30 cellular contexts compared by ENCODE assay signal in genomic region chr1:87786218-87786617, GRCh38.
"Had no signal": no experiment of that assay in that cellular context is flagged by ENCODE, and none has a peak within 500 bp of the region (broad histone marks: within the 10 kb centered on the region; RNA-seq: fewer than 3 reads in every experiment).

No MANE protein-coding gene starts in this region.

- H3K4me1 Mint-ChIP-seq: immature natural killer cell; naive thymus-derived CD8-positive, alpha-beta T cell had no signal

- DNase-seq: hypothalamus; immature natural killer cell; kidney; left colon; left lung; lower lobe of right lung; mammary epithelial cell; mesenchymal stem cell; naive thymus-derived CD8-positive, alpha-beta T cell; occipital lobe; right cardiac atrium; sigmoid colon; small intestine; stimulated activated CD4-positive, alpha-beta T cell treated with anti-CD3 and anti-CD28 coated beads, Interleukin-1b, Interleukin-23, amount 100 ng/mL, for 48 hours; stimulated activated CD4-positive, alpha-beta T cell treated with anti-CD3 and anti-CD28 coated beads, Interleukin-2, amount 100 ng/mL, for 48 hours; stimulated activated CD4-positive, alpha-beta T cell treated with anti-CD3 and anti-CD28 coated beads, Interleukin-4, amount 100 ng/mL, for 4 hours; stimulated activated CD8-positive, alpha-beta memory T cell treated with anti-CD3 and anti-CD28 coated beads, Interleukin-4, amount 100 ng/mL, for 48 hours; stimulated activated naive CD4-positive, alpha-beta T cell treated with Interleukin-2 at 50 U/mL for 16 hours; stomach; thyroid gland; transverse colon; upper lobe of left lung had no signal

- H3K27me3 Mint-ChIP-seq: progenitor cell of endocrine pancreas; stimulated activated memory B cell treated with anti-CD40 and anti-IgM and Interleukin-4, amounts not matched to agents 10 μg/mL and 1 μg/mL and 100 μg/mL, for 72 hours had no signal

- H3K27ac Mint-ChIP-seq: immature natural killer cell; naive thymus-derived CD8-positive, alpha-beta T cell; neural progenitor cell; progenitor cell of endocrine pancreas; stimulated activated memory B cell treated with anti-CD40 and anti-IgM and Interleukin-4, amounts not matched to agents 10 μg/mL and 1 μg/mL and 100 μg/mL, for 72 hours had no signal

- H3K4me1 ChIP-seq: left lung, lower lobe of right lung, neural progenitor cell, thyroid gland, transverse colon, vagina had no signal

- H3K4me3 ChIP-seq: left lung, lower lobe of right lung, neural progenitor cell, sigmoid colon, stomach, testis, thyroid gland, transverse colon, upper lobe of left lung, vagina had no signal

- H3K27ac ChIP-seq: left lung, lower lobe of right lung, neural progenitor cell, neutrophil, sigmoid colon, testis, thyroid gland, transverse colon, upper lobe of left lung, vagina had no signal

- H3K36me3 ChIP-seq: left lung, lower lobe of right lung, neural progenitor cell, neutrophil, sigmoid colon, stomach, thyroid gland, transverse colon, upper lobe of left lung, vagina had no signal

- H3K4me3 Mint-ChIP-seq: immature natural killer cell; naive thymus-derived CD8-positive, alpha-beta T cell; nephron; neural progenitor cell; stimulated activated memory B cell treated with anti-CD40 and anti-IgM and Interleukin-4, amounts not matched to agents 10 μg/mL and 1 μg/mL and 100 μg/mL, for 72 hours had no signal

- H3K4me2 ChIP-seq: neural progenitor cell had no signal

- H3K9ac ChIP-seq: neural progenitor cell had no signal

- H3K27me3 ChIP-seq: left lung, neural progenitor cell, neutrophil, sigmoid colon, stomach, testis, thyroid gland, transverse colon, upper lobe of left lung, vagina had no signal

- H3K36me3 Mint-ChIP-seq: immature natural killer cell; naive thymus-derived CD8-positive, alpha-beta T cell; neural progenitor cell; stimulated activated memory B cell treated with anti-CD40 and anti-IgM and Interleukin-4, amounts not matched to agents 10 μg/mL and 1 μg/mL and 100 μg/mL, for 72 hours had no signal

- H3K9me3 Mint-ChIP-seq: naive thymus-derived CD8-positive, alpha-beta T cell; nephron; neural progenitor cell; stimulated activated memory B cell treated with anti-CD40 and anti-IgM and Interleukin-4, amounts not matched to agents 10 μg/mL and 1 μg/mL and 100 μg/mL, for 72 hours had no signal

- ATAC-seq: left colon; left lung; naive thymus-derived CD8-positive, alpha-beta T cell; right cardiac atrium; stimulated activated memory B cell treated with anti-CD40 and anti-IgM and Interleukin-4, amounts not matched to agents 10 μg/mL and 1 μg/mL and 100 μg/mL, for 72 hours had no signal

- H3K9me3 ChIP-seq: left lung, lower lobe of right lung, neutrophil, stomach, testis, thyroid gland, transverse colon, upper lobe of left lung, vagina had no signal

- FAIRE-seq: islet of Langerhans, kidney, small intestine had no signal
